In the genomic region with DNA sequence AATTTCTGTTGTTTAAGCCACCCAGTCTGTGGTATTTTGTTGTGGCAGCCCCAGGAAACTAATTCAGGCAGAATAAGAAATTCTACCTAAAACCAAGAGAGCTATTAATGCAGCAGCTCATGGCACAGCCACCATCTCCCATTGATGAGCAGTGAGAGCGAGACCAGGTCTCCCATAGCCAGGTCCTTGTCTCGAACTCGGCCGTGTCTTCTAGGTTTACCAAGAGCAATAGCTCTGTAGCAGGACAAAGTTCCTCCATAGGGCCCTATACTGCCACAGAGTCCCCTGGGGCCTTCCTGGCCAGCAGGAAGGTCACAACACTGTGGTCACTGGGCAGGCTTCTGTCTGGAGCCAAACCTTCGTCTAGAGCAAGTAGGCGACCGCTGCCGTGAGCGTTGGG, we compare ENCODE assay signal across 1 cellular context.
TF ChIP-seq lines count a peak whose summit lies in the region.

No MANE protein-coding gene starts in this region.

TF ChIP-seq in HepG2, 621 proteins besides CTCF, POLR2A, EP300 and RAD21:
- TF ChIP-seq, protein P1, sequence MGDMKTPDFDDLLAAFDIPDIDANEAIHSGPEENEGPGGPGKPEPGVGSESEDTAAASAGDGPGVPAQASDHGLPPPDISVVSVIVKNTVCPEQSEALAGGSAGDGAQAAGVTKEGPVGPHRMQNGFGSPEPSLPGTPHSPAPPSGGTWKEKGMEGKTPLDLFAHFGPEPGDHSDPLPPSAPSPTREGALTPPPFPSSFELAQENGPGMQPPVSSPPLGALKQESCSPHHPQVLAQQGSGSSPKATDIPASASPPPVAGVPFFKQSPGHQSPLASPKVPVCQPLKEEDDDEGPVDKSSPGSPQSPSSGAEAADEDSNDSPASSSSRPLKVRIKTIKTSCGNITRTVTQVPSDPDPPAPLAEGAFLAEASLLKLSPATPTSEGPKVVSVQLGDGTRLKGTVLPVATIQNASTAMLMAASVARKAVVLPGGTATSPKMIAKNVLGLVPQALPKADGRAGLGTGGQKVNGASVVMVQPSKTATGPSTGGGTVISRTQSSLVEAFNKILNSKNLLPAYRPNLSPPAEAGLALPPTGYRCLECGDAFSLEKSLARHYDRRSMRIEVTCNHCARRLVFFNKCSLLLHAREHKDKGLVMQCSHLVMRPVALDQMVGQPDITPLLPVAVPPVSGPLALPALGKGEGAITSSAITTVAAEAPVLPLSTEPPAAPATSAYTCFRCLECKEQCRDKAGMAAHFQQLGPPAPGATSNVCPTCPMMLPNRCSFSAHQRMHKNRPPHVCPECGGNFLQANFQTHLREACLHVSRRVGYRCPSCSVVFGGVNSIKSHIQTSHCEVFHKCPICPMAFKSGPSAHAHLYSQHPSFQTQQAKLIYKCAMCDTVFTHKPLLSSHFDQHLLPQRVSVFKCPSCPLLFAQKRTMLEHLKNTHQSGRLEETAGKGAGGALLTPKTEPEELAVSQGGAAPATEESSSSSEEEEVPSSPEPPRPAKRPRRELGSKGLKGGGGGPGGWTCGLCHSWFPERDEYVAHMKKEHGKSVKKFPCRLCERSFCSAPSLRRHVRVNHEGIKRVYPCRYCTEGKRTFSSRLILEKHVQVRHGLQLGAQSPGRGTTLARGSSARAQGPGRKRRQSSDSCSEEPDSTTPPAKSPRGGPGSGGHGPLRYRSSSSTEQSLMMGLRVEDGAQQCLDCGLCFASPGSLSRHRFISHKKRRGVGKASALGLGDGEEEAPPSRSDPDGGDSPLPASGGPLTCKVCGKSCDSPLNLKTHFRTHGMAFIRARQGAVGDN (CRISPR knock-in tag; IDR thresholded peaks at IDR 0.05), result 0 out of 2 replicates have a peak, but pooled peaks have one; percentile 11
- TF ChIP-seq, protein P2, sequence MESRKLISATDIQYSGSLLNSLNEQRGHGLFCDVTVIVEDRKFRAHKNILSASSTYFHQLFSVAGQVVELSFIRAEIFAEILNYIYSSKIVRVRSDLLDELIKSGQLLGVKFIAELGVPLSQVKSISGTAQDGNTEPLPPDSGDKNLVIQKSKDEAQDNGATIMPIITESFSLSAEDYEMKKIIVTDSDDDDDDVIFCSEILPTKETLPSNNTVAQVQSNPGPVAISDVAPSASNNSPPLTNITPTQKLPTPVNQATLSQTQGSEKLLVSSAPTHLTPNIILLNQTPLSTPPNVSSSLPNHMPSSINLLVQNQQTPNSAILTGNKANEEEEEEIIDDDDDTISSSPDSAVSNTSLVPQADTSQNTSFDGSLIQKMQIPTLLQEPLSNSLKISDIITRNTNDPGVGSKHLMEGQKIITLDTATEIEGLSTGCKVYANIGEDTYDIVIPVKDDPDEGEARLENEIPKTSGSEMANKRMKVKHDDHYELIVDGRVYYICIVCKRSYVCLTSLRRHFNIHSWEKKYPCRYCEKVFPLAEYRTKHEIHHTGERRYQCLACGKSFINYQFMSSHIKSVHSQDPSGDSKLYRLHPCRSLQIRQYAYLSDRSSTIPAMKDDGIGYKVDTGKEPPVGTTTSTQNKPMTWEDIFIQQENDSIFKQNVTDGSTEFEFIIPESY (CRISPR knock-in tag; IDR thresholded peaks at IDR 0.05), result no peak
- TF ChIP-seq, protein P3, sequence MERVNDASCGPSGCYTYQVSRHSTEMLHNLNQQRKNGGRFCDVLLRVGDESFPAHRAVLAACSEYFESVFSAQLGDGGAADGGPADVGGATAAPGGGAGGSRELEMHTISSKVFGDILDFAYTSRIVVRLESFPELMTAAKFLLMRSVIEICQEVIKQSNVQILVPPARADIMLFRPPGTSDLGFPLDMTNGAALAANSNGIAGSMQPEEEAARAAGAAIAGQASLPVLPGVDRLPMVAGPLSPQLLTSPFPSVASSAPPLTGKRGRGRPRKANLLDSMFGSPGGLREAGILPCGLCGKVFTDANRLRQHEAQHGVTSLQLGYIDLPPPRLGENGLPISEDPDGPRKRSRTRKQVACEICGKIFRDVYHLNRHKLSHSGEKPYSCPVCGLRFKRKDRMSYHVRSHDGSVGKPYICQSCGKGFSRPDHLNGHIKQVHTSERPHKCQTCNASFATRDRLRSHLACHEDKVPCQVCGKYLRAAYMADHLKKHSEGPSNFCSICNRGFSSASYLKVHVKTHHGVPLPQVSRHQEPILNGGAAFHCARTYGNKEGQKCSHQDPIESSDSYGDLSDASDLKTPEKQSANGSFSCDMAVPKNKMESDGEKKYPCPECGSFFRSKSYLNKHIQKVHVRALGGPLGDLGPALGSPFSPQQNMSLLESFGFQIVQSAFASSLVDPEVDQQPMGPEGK (CRISPR knock-in tag; IDR thresholded peaks at IDR 0.05), result no peak
